1 cellular context compared by ENCODE assay signal in genomic region chr2:222708274-222708710, GRCh38.
TF ChIP-seq lines count a peak whose summit lies in the region.

No MANE protein-coding gene starts in this region.

TF ChIP-seq in HepG2, 621 proteins besides CTCF, POLR2A, EP300 and RAD21 (continued from another document and continues in another):
- TF ChIP-seq ZNF710 (CRISPR knock-in tag; IDR thresholded peaks at IDR 0.05; ENCODE audit: borderline replicate concordance) (no peak; the same call in 1 of the 2 replicates), ZNF207 (IDR thresholded peaks at IDR 0.05; ENCODE audit: borderline replicate concordance) (no peak), KDM5A (IDR thresholded peaks at IDR 0.05; ENCODE audit: borderline replicate concordance, low read length) (no peak; the same call in 1 of the 2 replicates), GATAD2A (CRISPR knock-in tag; IDR thresholded peaks at IDR 0.05) (peak; percentile 79), ZNF296 (CRISPR knock-in tag; conservative IDR thresholded peaks at IDR 0.05) (no peak), SP4 (CRISPR knock-in tag; IDR thresholded peaks at IDR 0.05) (no peak), ZNF691 (CRISPR knock-in tag; IDR thresholded peaks at IDR 0.05; ENCODE audit: borderline replicate concordance, low read depth) (no peak), CSRNP1 (CRISPR knock-in tag; IDR thresholded peaks at IDR 0.05) (0 out of 2 replicates have a peak, but pooled peaks have one; percentile 36), AGO2 (optimal IDR thresholded peaks at IDR 0.05; ENCODE audit: low read depth, low read length) (no peak), ZFY (CRISPR knock-in tag; IDR thresholded peaks at IDR 0.05) (no peak; the same call in 1 of the 2 replicates), KLF6 (CRISPR knock-in tag; IDR thresholded peaks at IDR 0.05) (no peak), ARNTL (CRISPR knock-in tag; IDR thresholded peaks at IDR 0.05) (no peak), ZNF281 (CRISPR knock-in tag; IDR thresholded peaks at IDR 0.05; ENCODE audit: borderline replicate concordance) (no peak), STAT5B (CRISPR knock-in tag; IDR thresholded peaks at IDR 0.05) (no peak), CHD4 (IDR thresholded peaks at IDR 0.05; ENCODE audit: borderline replicate concordance, low read length) (no peak), PRDM4 (CRISPR knock-in tag; IDR thresholded peaks at IDR 0.05; ENCODE audit: borderline replicate concordance) (no peak), YEATS4 (CRISPR knock-in tag; IDR thresholded peaks at IDR 0.05; ENCODE audit: borderline replicate concordance) (no peak; the same call in 1 of the 2 replicates), RARA (CRISPR knock-in tag; IDR thresholded peaks at IDR 0.05) (peak; percentile 14; the same call in 1 of the 2 replicates), KDM1A (CRISPR knock-in tag; IDR thresholded peaks at IDR 0.05) (no peak), TBX2 (CRISPR knock-in tag; IDR thresholded peaks at IDR 0.05; ENCODE audit: borderline replicate concordance) (no peak), ELF1 (CRISPR knock-in tag; IDR thresholded peaks at IDR 0.05) (no peak), SMAD9 (CRISPR knock-in tag; IDR thresholded peaks at IDR 0.05) (no peak), NR3C1 (CRISPR knock-in tag; IDR thresholded peaks at IDR 0.05) (no peak), KLF9 (CRISPR knock-in tag; IDR thresholded peaks at IDR 0.05; ENCODE audit: low read depth) (0 out of 2 replicates have a peak, but pooled peaks have one; percentile 61), GZF1 (CRISPR knock-in tag; IDR thresholded peaks at IDR 0.05) (0 out of 2 replicates have a peak, but pooled peaks have one; percentile 10)
- TF ChIP-seq, protein P1, sequence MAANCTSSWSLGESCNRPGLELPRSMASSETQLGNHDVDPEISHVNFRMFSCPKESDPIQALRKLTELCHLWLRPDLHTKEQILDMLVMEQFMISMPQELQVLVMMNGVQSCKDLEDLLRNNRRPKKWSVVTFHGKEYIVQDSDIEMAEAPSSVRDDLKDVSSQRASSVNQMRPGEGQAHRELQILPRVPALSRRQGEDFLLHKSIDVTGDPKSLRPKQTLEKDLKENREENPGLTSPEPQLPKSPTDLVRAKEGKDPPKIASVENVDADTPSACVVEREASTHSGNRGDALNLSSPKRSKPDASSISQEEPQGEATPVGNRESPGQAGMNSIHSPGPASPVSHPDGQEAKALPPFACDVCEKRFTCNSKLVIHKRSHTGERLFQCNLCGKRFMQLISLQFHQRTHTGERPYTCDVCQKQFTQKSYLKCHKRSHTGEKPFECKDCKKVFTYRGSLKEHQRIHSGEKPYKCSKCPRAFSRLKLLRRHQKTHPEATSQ (CRISPR knock-in tag; IDR thresholded peaks at IDR 0.05; ENCODE audit: borderline replicate concordance) = peak; percentile 59; the same call in 1 of the 2 replicates
- TF ChIP-seq, protein P2, sequence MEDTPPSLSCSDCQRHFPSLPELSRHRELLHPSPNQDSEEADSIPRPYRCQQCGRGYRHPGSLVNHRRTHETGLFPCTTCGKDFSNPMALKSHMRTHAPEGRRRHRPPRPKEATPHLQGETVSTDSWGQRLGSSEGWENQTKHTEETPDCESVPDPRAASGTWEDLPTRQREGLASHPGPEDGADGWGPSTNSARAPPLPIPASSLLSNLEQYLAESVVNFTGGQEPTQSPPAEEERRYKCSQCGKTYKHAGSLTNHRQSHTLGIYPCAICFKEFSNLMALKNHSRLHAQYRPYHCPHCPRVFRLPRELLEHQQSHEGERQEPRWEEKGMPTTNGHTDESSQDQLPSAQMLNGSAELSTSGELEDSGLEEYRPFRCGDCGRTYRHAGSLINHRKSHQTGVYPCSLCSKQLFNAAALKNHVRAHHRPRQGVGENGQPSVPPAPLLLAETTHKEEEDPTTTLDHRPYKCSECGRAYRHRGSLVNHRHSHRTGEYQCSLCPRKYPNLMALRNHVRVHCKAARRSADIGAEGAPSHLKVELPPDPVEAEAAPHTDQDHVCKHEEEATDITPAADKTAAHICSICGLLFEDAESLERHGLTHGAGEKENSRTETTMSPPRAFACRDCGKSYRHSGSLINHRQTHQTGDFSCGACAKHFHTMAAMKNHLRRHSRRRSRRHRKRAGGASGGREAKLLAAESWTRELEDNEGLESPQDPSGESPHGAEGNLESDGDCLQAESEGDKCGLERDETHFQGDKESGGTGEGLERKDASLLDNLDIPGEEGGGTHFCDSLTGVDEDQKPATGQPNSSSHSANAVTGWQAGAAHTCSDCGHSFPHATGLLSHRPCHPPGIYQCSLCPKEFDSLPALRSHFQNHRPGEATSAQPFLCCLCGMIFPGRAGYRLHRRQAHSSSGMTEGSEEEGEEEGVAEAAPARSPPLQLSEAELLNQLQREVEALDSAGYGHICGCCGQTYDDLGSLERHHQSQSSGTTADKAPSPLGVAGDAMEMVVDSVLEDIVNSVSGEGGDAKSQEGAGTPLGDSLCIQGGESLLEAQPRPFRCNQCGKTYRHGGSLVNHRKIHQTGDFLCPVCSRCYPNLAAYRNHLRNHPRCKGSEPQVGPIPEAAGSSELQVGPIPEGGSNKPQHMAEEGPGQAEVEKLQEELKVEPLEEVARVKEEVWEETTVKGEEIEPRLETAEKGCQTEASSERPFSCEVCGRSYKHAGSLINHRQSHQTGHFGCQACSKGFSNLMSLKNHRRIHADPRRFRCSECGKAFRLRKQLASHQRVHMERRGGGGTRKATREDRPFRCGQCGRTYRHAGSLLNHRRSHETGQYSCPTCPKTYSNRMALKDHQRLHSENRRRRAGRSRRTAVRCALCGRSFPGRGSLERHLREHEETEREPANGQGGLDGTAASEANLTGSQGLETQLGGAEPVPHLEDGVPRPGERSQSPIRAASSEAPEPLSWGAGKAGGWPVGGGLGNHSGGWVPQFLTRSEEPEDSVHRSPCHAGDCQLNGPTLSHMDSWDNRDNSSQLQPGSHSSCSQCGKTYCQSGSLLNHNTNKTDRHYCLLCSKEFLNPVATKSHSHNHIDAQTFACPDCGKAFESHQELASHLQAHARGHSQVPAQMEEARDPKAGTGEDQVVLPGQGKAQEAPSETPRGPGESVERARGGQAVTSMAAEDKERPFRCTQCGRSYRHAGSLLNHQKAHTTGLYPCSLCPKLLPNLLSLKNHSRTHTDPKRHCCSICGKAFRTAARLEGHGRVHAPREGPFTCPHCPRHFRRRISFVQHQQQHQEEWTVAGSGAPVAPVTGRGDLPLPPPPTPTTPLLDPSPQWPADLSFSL (CRISPR knock-in tag; IDR thresholded peaks at IDR 0.05) = no peak
- TF ChIP-seq, protein P3, sequence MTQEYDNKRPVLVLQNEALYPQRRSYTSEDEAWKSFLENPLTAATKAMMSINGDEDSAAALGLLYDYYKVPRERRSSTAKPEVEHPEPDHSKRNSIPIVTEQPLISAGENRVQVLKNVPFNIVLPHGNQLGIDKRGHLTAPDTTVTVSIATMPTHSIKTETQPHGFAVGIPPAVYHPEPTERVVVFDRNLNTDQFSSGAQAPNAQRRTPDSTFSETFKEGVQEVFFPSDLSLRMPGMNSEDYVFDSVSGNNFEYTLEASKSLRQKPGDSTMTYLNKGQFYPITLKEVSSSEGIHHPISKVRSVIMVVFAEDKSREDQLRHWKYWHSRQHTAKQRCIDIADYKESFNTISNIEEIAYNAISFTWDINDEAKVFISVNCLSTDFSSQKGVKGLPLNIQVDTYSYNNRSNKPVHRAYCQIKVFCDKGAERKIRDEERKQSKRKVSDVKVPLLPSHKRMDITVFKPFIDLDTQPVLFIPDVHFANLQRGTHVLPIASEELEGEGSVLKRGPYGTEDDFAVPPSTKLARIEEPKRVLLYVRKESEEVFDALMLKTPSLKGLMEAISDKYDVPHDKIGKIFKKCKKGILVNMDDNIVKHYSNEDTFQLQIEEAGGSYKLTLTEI (CRISPR knock-in tag; conservative IDR thresholded peaks at IDR 0.05) = no peak
